ENCODE assay signal across 10 cellular contexts in genomic region chr11:15107730-15108515, GRCh38. TPM values are rescaled to one million over a fixed set of nuclear protein-coding genes. Genes with fewer than 3 reads are reported as not detected.
DNase-seq lines count a peak whose midpoint lies in the region; ATAC-seq and TF ChIP-seq lines count a peak whose summit lies in the region.
"Had no signal": no experiment of that assay in that cellular context is flagged by ENCODE, and none has a peak within 500 bp of the region (broad histone marks: within the 10 kb centered on the region; RNA-seq: fewer than 3 reads in every experiment).

No MANE protein-coding gene starts in this region.

- H3K18ac ChIP-seq in trophoblast cell (ENCODE audit: low read length), result no peak overlapping the region

- no peak overlapping the region for H3K27ac ChIP-seq in trophoblast cell (ENCODE audit: low read depth, low read length)
- H3K27ac ChIP-seq: dorsolateral prefrontal cortex, transverse colon had no signal

- H2BK12ac ChIP-seq in trophoblast cell (ENCODE audit: low read length), result no peak overlapping the region

- no peaks in the 10 kb centered on the region for H3K36me3 Mint-ChIP-seq in effector memory CD8-positive, alpha-beta T cell (ENCODE audit: insufficient read depth)
- H3K36me3 Mint-ChIP-seq in immature natural killer cell (no peaks in the 10 kb centered on the region), CD14-positive monocyte (no peaks in the 10 kb centered on the region)

- DNase-seq in fibroblast of villous mesenchyme (ENCODE audit: low read depth) (peak; percentile 19), immature natural killer cell (no peak), CD14-positive monocyte (ENCODE audit: low spot score) (no peak), trophoblast cell (no peak)
- no peak for DNase-seq in effector memory CD8-positive, alpha-beta T cell
- DNase-seq: dorsolateral prefrontal cortex, transverse colon had no signal

- H3K4me3 Mint-ChIP-seq in effector memory CD8-positive, alpha-beta T cell, result no peak overlapping the region
- H3K4me3 Mint-ChIP-seq in immature natural killer cell, result no peak overlapping the region
- no peak overlapping the region for H3K4me3 Mint-ChIP-seq in CD14-positive monocyte

- H3K79me1 ChIP-seq in trophoblast cell (ENCODE audit: low read length), result no peaks in the 10 kb centered on the region

- no peaks in the 10 kb centered on the region for H3K4me1 ChIP-seq in trophoblast cell (ENCODE audit: control insufficient read depth in 1 of 2, insufficient read depth in 2 of 2, low read length in 2 of 2)
- H3K4me1 ChIP-seq: transverse colon had no signal

- H3K36me3 ChIP-seq in trophoblast cell (ENCODE audit: control insufficient read depth in 1 of 2, insufficient read depth in 2 of 2, low read length in 2 of 2), result no peaks in the 10 kb centered on the region
- H3K36me3 ChIP-seq: transverse colon had no signal

- H2AK5ac ChIP-seq in trophoblast cell (ENCODE audit: low read length), result no peak overlapping the region

- TF ChIP-seq CTCF in fibroblast of villous mesenchyme (IDR thresholded peaks at IDR 0.05; ENCODE audit: insufficient read depth, low read depth, low read length) (no peak), CD14-positive monocyte (IDR thresholded peaks at IDR 0.05) (no peak)

- no peak overlapping the region for H2AFZ ChIP-seq in trophoblast cell (ENCODE audit: insufficient read depth, low read length, poor library complexity)

- H3K27me3 Mint-ChIP-seq in effector memory CD8-positive, alpha-beta T cell, result peaks cover 0 to under 1% of the 10 kb centered on the region in 2 donors
- H3K27me3 Mint-ChIP-seq in immature natural killer cell (ENCODE audit: low read depth in 3 of 3) (peaks cover 0 to 5% (median 0%) of the 10 kb centered on the region in 3 donors), CD14-positive monocyte (ENCODE audit: low read depth in 3 of 3) (peaks cover 0 to 3% (median under 1%) of the 10 kb centered on the region in 3 donors)

- no peaks in the 10 kb centered on the region for H3K9me3 Mint-ChIP-seq in effector memory CD8-positive, alpha-beta T cell
- H3K9me3 Mint-ChIP-seq in immature natural killer cell (no peaks in the 10 kb centered on the region), CD14-positive monocyte (peaks cover 0 to 4% (median 3%) of the 10 kb centered on the region in 7 donors)

- no peak overlapping the region for H3K14ac ChIP-seq in trophoblast cell (ENCODE audit: low read length)

- H2BK5ac ChIP-seq in trophoblast cell (ENCODE audit: low read depth, low read length, poor library complexity), result no peak overlapping the region

- no peak overlapping the region for H4K12ac ChIP-seq in trophoblast cell (ENCODE audit: low read depth, low read length)

- H2BK120ac ChIP-seq in trophoblast cell (ENCODE audit: insufficient read depth, low read length, poor library complexity), result no peak overlapping the region

- no peak overlapping the region for H3K4ac ChIP-seq in trophoblast cell (ENCODE audit: low read depth, low read length)

- H3K79me2 ChIP-seq in trophoblast cell (ENCODE audit: control insufficient read depth, insufficient read depth, low read length, poor library complexity), result no peaks in the 10 kb centered on the region

- no CpG with 5 or more reads among the region's 4 CpGs for WGBS in trophoblast cell (ENCODE audit: extremely low coverage, insufficient coverage, insufficient read length)

- H4K91ac ChIP-seq in trophoblast cell (ENCODE audit: low read depth, low read length), result no peak overlapping the region

- H3K9me3 ChIP-seq in trophoblast cell (ENCODE audit: insufficient read depth, low read depth, low read length), result no peaks in the 10 kb centered on the region
- H3K9me3 ChIP-seq: transverse colon had no signal

- H3K27ac Mint-ChIP-seq in effector memory CD8-positive, alpha-beta T cell, result no peak overlapping the region
- H3K27ac Mint-ChIP-seq in immature natural killer cell (no peak overlapping the region), CD14-positive monocyte (no peak overlapping the region)

- peak; percentile 54 for ATAC-seq in GM18519 (IDR thresholded peaks at IDR 0.05; ENCODE audit: low FRiP score, unreplicated experiment)
- ATAC-seq in GM21737 (IDR thresholded peaks at IDR 0.05; ENCODE audit: unreplicated experiment), result peak; percentile 57
- ATAC-seq in HG03432 (IDR thresholded peaks at IDR 0.05; ENCODE audit: unreplicated experiment), result peak; percentile 62
- no peak for ATAC-seq in effector memory CD8-positive, alpha-beta T cell (replicated peaks)

- no peak overlapping the region for H3K4me2 ChIP-seq in trophoblast cell (ENCODE audit: low read length)

- no peak overlapping the region for H4K8ac ChIP-seq in trophoblast cell (ENCODE audit: low read depth, low read length)

- no peaks in the 10 kb centered on the region for H3K27me3 ChIP-seq in trophoblast cell (ENCODE audit: insufficient read depth, low read length)
- H3K27me3 ChIP-seq: transverse colon had no signal

- intact Hi-C loops in CD14-positive monocyte (cut with micrococcal nuclease), result no loop called here

- H3K4me3 ChIP-seq in fibroblast of villous mesenchyme (ENCODE audit: low read depth, low read length) (no peak overlapping the region), trophoblast cell (ENCODE audit: low read depth, low read length) (no peak overlapping the region)
- H3K4me3 ChIP-seq: dorsolateral prefrontal cortex, transverse colon had no signal

- H3K9ac ChIP-seq in trophoblast cell (ENCODE audit: low read length), result no peak overlapping the region

- H3K23ac ChIP-seq in trophoblast cell (ENCODE audit: low read length), result no peak overlapping the region

- no peaks in the 10 kb centered on the region for H3K4me1 Mint-ChIP-seq in effector memory CD8-positive, alpha-beta T cell (ENCODE audit: low read depth in 2 of 2)
- H3K4me1 Mint-ChIP-seq in immature natural killer cell (peaks cover 0 to 9% of the 10 kb centered on the region in 2 donors), CD14-positive monocyte (peaks cover 5% of the 10 kb centered on the region)

RNA-seq across cellular contexts. Expression of gene INSC, which starts 6.8 kb away (rescaled TPM):
- total RNA-seq in fibroblast of villous mesenchyme, result under 0.01 and 0.32 TPM in 2 replicates
- polyA plus RNA-seq in immature natural killer cell, result 1 to 10 TPM in 1 of 3 donors, under 1 TPM in 1, not detected in 1; 0.59 to 1.4 TPM
- not detected for polyA plus RNA-seq in CD14-positive monocyte
- 0.04 and 0.08 TPM in 2 replicates for polyA plus RNA-seq in trophoblast cell (2013)

RNA-seq across cellular contexts. Expression of gene CALCB, which starts 34.5 kb away (rescaled TPM):
- not detected in 2 replicates for total RNA-seq in fibroblast of villous mesenchyme
- under 1 TPM in 1 of 3 donors, not detected in 2; 0.49 TPM for polyA plus RNA-seq in immature natural killer cell
- polyA plus RNA-seq in CD14-positive monocyte, result not detected
- polyA plus RNA-seq in trophoblast cell (2013), result 0.86 and 0.90 TPM in 2 replicates
